ENCODE assay signal across 19 cellular contexts in genomic region chr5:119331566-119332095, GRCh38. TPM values are rescaled to one million over a fixed set of nuclear protein-coding genes. Genes with fewer than 3 reads are reported as not detected.
DNase-seq lines count a peak whose midpoint lies in the region; ATAC-seq and TF ChIP-seq lines count a peak whose summit lies in the region.
"Had no signal": no experiment of that assay in that cellular context is flagged by ENCODE, and none has a peak within 500 bp of the region (broad histone marks: within the 10 kb centered on the region; RNA-seq: fewer than 3 reads in every experiment).

No MANE protein-coding gene starts in this region.

- no peaks in the 10 kb centered on the region for H4K20me1 ChIP-seq in OCI-LY7 (ENCODE audit: insufficient read depth, low read length)

- TF ChIP-seq POLR2A in spleen (IDR thresholded peaks at IDR 0.05), result no peak

- in situ Hi-C loops in ACHN (cut with HindIII; ENCODE audit: low pct_ligation_motif_present, low pct_unique_long_range_greater_than_20kb, low sequenced_read_pairs), result no loop called here

- H3K36me3 ChIP-seq in OCI-LY7 (ENCODE audit: insufficient read depth, low read length) (no peaks in the 10 kb centered on the region), spleen (no peaks in the 10 kb centered on the region)
- H3K36me3 ChIP-seq: prostate gland had no signal

- peaks cover 54% of the 10 kb centered on the region for H3K79me2 ChIP-seq in OCI-LY7 (ENCODE audit: insufficient read depth, low read depth, low read length)

- H3K9me2 ChIP-seq in OCI-LY7 (ENCODE audit: insufficient read depth, low read length), result no peaks in the 10 kb centered on the region

- no peak for ATAC-seq in activated naive CD8-positive, alpha-beta T cell treated with anti-CD3 and anti-CD28 coated beads, Interleukin-2, amount 50 U/mL, for 24 hours
- ATAC-seq: A549, left cardiac atrium had no signal

- H3K27ac ChIP-seq in OCI-LY7 (ENCODE audit: low read depth, low read length, poor library complexity, severe bottlenecking) (peak overlapping the region; percentile 99), spleen (peak overlapping the region; percentile 2 to 91 (median 76))
- H3K27ac ChIP-seq: hepatocyte had no signal

- H3K27me3 ChIP-seq in spleen (replicated peaks in 1 of 7), result no peaks in the 10 kb centered on the region
- H3K27me3 ChIP-seq: hepatocyte had no signal

- peak overlapping the region; percentile 16 for H3K4me3 Mint-ChIP-seq in activated CD4-positive, alpha-beta T cell treated with anti-CD3 and anti-CD28 coated beads, Interleukin-2, amount 10 ng/mL, durations not matched to agents 7 days and 5 days
- peak overlapping the region; percentile 24 for H3K4me3 Mint-ChIP-seq in activated naive CD8-positive, alpha-beta T cell treated with anti-CD3 and anti-CD28 coated beads, Interleukin-2, amount 50 U/mL, for 24 hours
- H3K4me3 Mint-ChIP-seq: brain had no signal

- intact Hi-C loops in OCI-LY7 (cut with micrococcal nuclease; ENCODE audit: unreplicated experiment), result no loop called here
- intact Hi-C loops in spleen (cut with DNase I; ENCODE audit: low total_unique reads), result no loop called here

- H3K4me1 ChIP-seq in OCI-LY7 (ENCODE audit: insufficient read depth, low read length, poor library complexity, severe bottlenecking) (peaks cover 77% of the 10 kb centered on the region), spleen (peaks cover 16 to 100% (median 87%) of the 10 kb centered on the region in 6 donors)

- no peak for DNase-seq in activated CD4-positive, alpha-beta T cell treated with anti-CD3 and anti-CD28 coated beads, Interleukin-2, amount 10 ng/mL, durations not matched to agents 7 days and 5 days
- no peak for DNase-seq in activated CD4-positive, alpha-beta T cell treated with anti-CD3 and anti-CD28 coated beads for 4 hours
- no peak for DNase-seq in OCI-LY7 (ENCODE audit: low spot score)
- no peak for DNase-seq in activated naive CD8-positive, alpha-beta T cell treated with anti-CD3 and anti-CD28 coated beads, Interleukin-2, amount 50 U/mL, for 24 hours
- no peak for DNase-seq in spleen
- no peak for DNase-seq in ACHN
- DNase-seq in NCI-H1436 treated with DMSO at 0.1 percent for 48 hours (lab: John Stamatoyannopoulos, UW), result no peak
- DNase-seq in pons (ENCODE audit: low spot score), result no peak
- DNase-seq: Calu3, GF-D8, left cardiac atrium, NCI-H146, NCI-H446 treated with DMSO at 0.1 percent for 48 hours, OCI-M1, substantia nigra had no signal

- H3K4me3 ChIP-seq in OCI-LY7 (ENCODE audit: low read depth, low read length, poor library complexity, severe bottlenecking) (no peak overlapping the region), spleen (no peak overlapping the region)
- H3K4me3 ChIP-seq: A549, hepatocyte, prostate gland had no signal

- no peaks in the 10 kb centered on the region for H3K9me3 Mint-ChIP-seq in activated CD4-positive, alpha-beta T cell treated with anti-CD3 and anti-CD28 coated beads, Interleukin-2, amount 10 ng/mL, durations not matched to agents 7 days and 5 days
- H3K9me3 Mint-ChIP-seq in activated naive CD8-positive, alpha-beta T cell treated with anti-CD3 and anti-CD28 coated beads, Interleukin-2, amount 50 U/mL, for 24 hours, result no peaks in the 10 kb centered on the region
- H3K9me3 Mint-ChIP-seq: brain had no signal

- H3K36me3 Mint-ChIP-seq in activated CD4-positive, alpha-beta T cell treated with anti-CD3 and anti-CD28 coated beads, Interleukin-2, amount 10 ng/mL, durations not matched to agents 7 days and 5 days (ENCODE audit: low read depth), result peaks cover 54% of the 10 kb centered on the region
- H3K36me3 Mint-ChIP-seq in activated naive CD8-positive, alpha-beta T cell treated with anti-CD3 and anti-CD28 coated beads, Interleukin-2, amount 50 U/mL, for 24 hours (ENCODE audit: low read depth), result peaks cover 7% of the 10 kb centered on the region
- H3K36me3 Mint-ChIP-seq: brain had no signal

- H2AFZ ChIP-seq in OCI-LY7 (ENCODE audit: low read length), result no peak overlapping the region; the same call in 1 of the 2 replicates
- H2AFZ ChIP-seq: hepatocyte had no signal

- no peaks in the 10 kb centered on the region for H3K27me3 Mint-ChIP-seq in activated CD4-positive, alpha-beta T cell treated with anti-CD3 and anti-CD28 coated beads, Interleukin-2, amount 10 ng/mL, durations not matched to agents 7 days and 5 days
- no peaks in the 10 kb centered on the region for H3K27me3 Mint-ChIP-seq in activated naive CD8-positive, alpha-beta T cell treated with anti-CD3 and anti-CD28 coated beads, Interleukin-2, amount 50 U/mL, for 24 hours
- H3K27me3 Mint-ChIP-seq: brain had no signal

- 76 to 92% (median 82%) methylated on average over 3 of the region's 3 CpGs for WGBS in spleen, 5 donors

- TF ChIP-seq CTCF in OCI-LY7 (conservative IDR thresholded peaks at IDR 0.05; ENCODE audit: low read length) (no peak), spleen (IDR thresholded peaks at IDR 0.05 in 8 of 11, conservative IDR thresholded peaks at IDR 0.05 in 3 of 11) (no peak)

- CTCF ChIA-PET in activated CD4-positive, alpha-beta T cell treated with anti-CD3 and anti-CD28 coated beads, Interleukin-2, amount 10 ng/mL, durations not matched to agents 7 days and 5 days (lab: Charles Lee), result interaction anchor here (1.3 to 3.8 kb wide), 4 partner anchors 9 to 42 kb away, joined by 4 to 11 read pairs (median 6); no protein-coding TSS in a partner anchor
- CTCF ChIA-PET in OCI-LY7 (lab: Charles Lee; ENCODE audit: unreplicated experiment), result no interaction called here

- peak overlapping the region; percentile 94 for H3K27ac Mint-ChIP-seq in activated CD4-positive, alpha-beta T cell treated with anti-CD3 and anti-CD28 coated beads, Interleukin-2, amount 10 ng/mL, durations not matched to agents 7 days and 5 days
- peak overlapping the region; percentile 98 for H3K27ac Mint-ChIP-seq in activated naive CD8-positive, alpha-beta T cell treated with anti-CD3 and anti-CD28 coated beads, Interleukin-2, amount 50 U/mL, for 24 hours
- H3K27ac Mint-ChIP-seq: brain had no signal

- POLR2A ChIA-PET in activated CD4-positive, alpha-beta T cell treated with anti-CD3 and anti-CD28 coated beads, Interleukin-2, amount 10 ng/mL, durations not matched to agents 7 days and 5 days (lab: Charles Lee), result interaction anchor here (0.6 kb wide), 1 partner anchor 28 kb away, joined by 3 read pairs; no protein-coding TSS in a partner anchor
- POLR2A ChIA-PET in OCI-LY7 (lab: Charles Lee), result interaction anchor here (0.6 to 22.6 kb wide), 4 partner anchors 8 to 58 kb away, joined by 4 to 538 read pairs (median 146); partner anchors contain the start of gene TNFAIP8

- H3K4me1 Mint-ChIP-seq in activated CD4-positive, alpha-beta T cell treated with anti-CD3 and anti-CD28 coated beads, Interleukin-2, amount 10 ng/mL, durations not matched to agents 7 days and 5 days, result peaks cover 76% of the 10 kb centered on the region
- H3K4me1 Mint-ChIP-seq in activated naive CD8-positive, alpha-beta T cell treated with anti-CD3 and anti-CD28 coated beads, Interleukin-2, amount 50 U/mL, for 24 hours, result peaks cover 98% of the 10 kb centered on the region

- H3K9me3 ChIP-seq in OCI-LY7 (ENCODE audit: low read length) (no peaks in the 10 kb centered on the region), spleen (no peaks in the 10 kb centered on the region)
- H3K9me3 ChIP-seq: A549, prostate gland had no signal

- H3K4me2 ChIP-seq in OCI-LY7 (ENCODE audit: low read length), result peak overlapping the region; percentile 85
- H3K4me2 ChIP-seq: A549, hepatocyte had no signal

- BruUV-seq in OCI-LY7 (replicated peaks; lab: Mats Ljungman, UMichigan), result no TSS peak

RNA-seq across cellular contexts. Expression of gene TNFAIP8, which starts 24.2 kb away (rescaled TPM):
- 100 to 1,000 TPM; 167 to 184 TPM for total RNA-seq in activated CD4-positive, alpha-beta T cell treated with anti-CD3 and anti-CD28 coated beads, Interleukin-2, amount 10 ng/mL, durations not matched to agents 7 days and 5 days
- total RNA-seq in OCI-LY7 (2014; rRNA removed; shearing (Covaris generic)), result 92.9 and 95.1 TPM in 2 replicates
- total RNA-seq in OCI-LY7 (2022), result 75.4 and 94.5 TPM in 2 replicates
- total RNA-seq in spleen, result 100 to 1,000 TPM in 4 of 7 donors, 10 to 100 TPM in 3; 71.1 to 113 (median 102) TPM
- 100 to 1,000 TPM in 2 of 3 donors, 10 to 100 TPM in 1; 91.9 to 123 (median 100) TPM for polyA plus RNA-seq in spleen
